In genomic region chr6:145525038-145525437, GRCh38 we compare ENCODE assay signal across 34 cellular contexts.
"Had no signal": no experiment of that assay in that cellular context is flagged by ENCODE, and none has a peak within 500 bp of the region (broad histone marks: within the 10 kb centered on the region; RNA-seq: fewer than 3 reads in every experiment).

No MANE protein-coding gene starts in this region.

- DNase-seq: Karpas-422, Kasumi-1, MG63, MM.1S, MV-4-11, NCI-H1048, NCI-H1092, NCI-H1092 treated with DMSO at 0.1 percent for 48 hours, NCI-H1105, NCI-H1105 treated with DMSO at 0.1 percent for 48 hours, NCI-H1417, NCI-H1417 treated with DMSO at 0.1 percent for 48 hours, NCI-H1436, NCI-H1436 treated with DMSO at 0.1 percent for 48 hours, NCI-H146, NCI-H1694, NCI-H1694 treated with DMSO at 0.1 percent for 48 hours, NCI-H187, NCI-H187 treated with DMSO at 0.1 percent for 48 hours, NCI-H1930, NCI-H2029, NCI-H2029 treated with DMSO at 0.1 percent for 48 hours, NCI-H2081, NCI-H2081 treated with DMSO at 0.1 percent for 48 hours, NCI-H2107, NCI-H2171, NCI-H2171 treated with DMSO at 0.1 percent for 48 hours, NCI-H2227 treated with DMSO at 0.1 percent for 48 hours, NCI-H226, NCI-H345, NCI-H446, NCI-H446 treated with DMSO at 0.1 percent for 48 hours, NCI-H510A, NCI-H510A treated with DMSO at 0.1 percent for 48 hours had no signal

- H3K36me3 ChIP-seq: MG63 had no signal

- H3K4me3 ChIP-seq: MG63 had no signal
